Comparison of ENCODE assay signal across 8 cellular contexts in the genomic region with DNA sequence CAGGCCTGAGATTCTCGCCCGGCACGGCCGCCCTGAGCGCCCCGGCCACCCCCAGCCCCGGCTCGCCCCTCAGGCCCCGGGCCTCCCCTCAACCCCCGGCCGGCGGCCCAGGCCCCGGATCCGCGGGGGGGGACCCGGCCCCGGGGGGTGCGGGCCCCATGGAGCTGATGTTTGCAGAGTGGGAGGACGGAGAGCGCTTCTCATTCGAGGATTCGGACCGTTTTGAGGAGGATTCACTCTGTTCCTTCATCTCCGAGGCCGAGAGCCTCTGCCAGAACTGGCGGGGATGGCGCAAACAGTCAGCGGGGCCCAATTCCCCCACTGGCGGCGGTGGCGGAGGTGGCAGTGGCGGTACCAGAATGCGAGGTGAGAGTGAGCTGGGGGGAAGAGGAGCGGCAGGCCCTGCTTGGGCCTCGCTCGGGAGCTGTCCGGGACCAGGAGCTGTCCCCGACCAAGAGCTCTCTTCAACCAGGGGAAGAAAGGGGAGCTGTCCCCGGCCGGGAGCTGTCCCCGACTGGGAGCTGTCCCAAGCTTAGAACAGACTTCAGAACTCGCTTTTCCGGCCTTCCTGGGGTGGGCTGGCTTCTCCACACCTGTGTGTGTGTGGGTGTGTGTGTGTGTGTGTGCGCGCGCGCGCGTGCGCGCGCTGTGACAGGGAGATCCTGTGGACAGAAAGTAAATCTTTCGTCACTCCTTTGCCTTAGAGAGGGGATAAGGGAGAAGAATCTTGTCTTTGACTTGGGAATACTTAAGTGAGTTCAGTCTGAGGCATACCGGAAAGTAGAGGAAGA. TPM values are rescaled to one million over a fixed set of nuclear protein-coding genes. Genes with fewer than 3 reads are reported as not detected.
DNase-seq lines count a peak whose midpoint lies in the region; ATAC-seq, FAIRE-seq and TF ChIP-seq lines count a peak whose summit lies in the region.

No MANE protein-coding gene starts in this region.

- POLR2A ChIA-PET in MCF 10A (lab: Yijun Ruan, JAX) = interaction anchor here (0.6 to 9.9 kb wide), 22 partner anchors 9 to 393 kb away, joined by 3 to 202 read pairs (median 4); partner anchors contain the start of genes CAMK2G and SEC24C

- no peaks in the 10 kb centered on the region for H3K27me3 ChIP-seq in SU-DHL-6 (ENCODE audit: low read length)

- H3K4me1 Mint-ChIP-seq in activated CD8-positive, alpha-beta memory T cell treated with anti-CD3 and anti-CD28 coated beads, Interleukin-2, amount 10 ng/mL, durations not matched to agents 7 days and 5 days = peaks cover 39% of the 10 kb centered on the region
- peaks cover 21% of the 10 kb centered on the region for H3K4me1 Mint-ChIP-seq in MCF 10A (ENCODE audit: insufficient read depth, unreplicated experiment)

- peak overlapping the region; percentile 94 for H3K4me3 Mint-ChIP-seq in activated CD8-positive, alpha-beta memory T cell treated with anti-CD3 and anti-CD28 coated beads, Interleukin-2, amount 10 ng/mL, durations not matched to agents 7 days and 5 days
- H3K4me3 Mint-ChIP-seq in MCF 10A (ENCODE audit: unreplicated experiment) = peak overlapping the region; percentile 78

- H3F3A ChIP-seq in SU-DHL-6 (ENCODE audit: insufficient read depth) = peaks cover 12% of the 10 kb centered on the region

- peak; percentile 8 for ATAC-seq in activated CD8-positive, alpha-beta memory T cell treated with anti-CD3 and anti-CD28 coated beads, Interleukin-2, amount 10 ng/mL, durations not matched to agents 7 days and 5 days
- ATAC-seq in HG03108 (IDR thresholded peaks at IDR 0.05; ENCODE audit: unreplicated experiment) = peak; percentile 4

- TF ChIP-seq CTCF in SU-DHL-6 (IDR thresholded peaks at IDR 0.05; ENCODE audit: insufficient read depth, low read length, poor library complexity, severe bottlenecking) (no peak), MCF 10A (IDR thresholded peaks at IDR 0.05; ENCODE audit: unreplicated experiment) (no peak), kidney (IDR thresholded peaks at IDR 0.05; ENCODE audit: borderline replicate concordance, extremely low read depth, insufficient read depth) (no peak)

- H3K9me3 ChIP-seq in SU-DHL-6 (ENCODE audit: insufficient read depth, low read length) (no peaks in the 10 kb centered on the region), kidney (ENCODE audit: control insufficient read depth in 1 of 2, low read length in 2 of 2) (no peaks in the 10 kb centered on the region)

- FAIRE-seq in kidney (lab: Jason Lieb, UNC) = no peak

- intact Hi-C loops in MCF 10A (cut with micrococcal nuclease) = loop anchor here (1.0 kb wide), 1 partner anchor 93 kb away; no protein-coding TSS in a partner anchor
- intact Hi-C loops in kidney (cut with DNase I) = no loop called here

- H3K79me2 ChIP-seq in SU-DHL-6 (ENCODE audit: insufficient read depth, low read length) = peaks cover 52% of the 10 kb centered on the region

- H3K27me3 Mint-ChIP-seq in activated CD8-positive, alpha-beta memory T cell treated with anti-CD3 and anti-CD28 coated beads, Interleukin-2, amount 10 ng/mL, durations not matched to agents 7 days and 5 days = no peaks in the 10 kb centered on the region
- no peaks in the 10 kb centered on the region for H3K27me3 Mint-ChIP-seq in MCF 10A (ENCODE audit: insufficient read depth, unreplicated experiment)

- H3K36me3 ChIP-seq in SU-DHL-6 (ENCODE audit: low read length) (no peaks in the 10 kb centered on the region), kidney (ENCODE audit: control insufficient read depth in 1 of 2, insufficient read depth in 2 of 2, low read length in 2 of 2) (peaks cover 17 to 18% of the 10 kb centered on the region in 2 donors)

- H3K4me2 ChIP-seq in SU-DHL-6 (ENCODE audit: low read depth, low read length, poor library complexity, severe bottlenecking) = peak overlapping the region; percentile 60

- CTCF ChIA-PET in activated CD8-positive, alpha-beta memory T cell treated with anti-CD3 and anti-CD28 coated beads, Interleukin-2, amount 10 ng/mL, durations not matched to agents 7 days and 5 days (lab: Charles Lee) = interaction anchor here (0.8 to 1.8 kb wide), 3 partner anchors 11 to 45 kb away, joined by 4 to 5 read pairs (median 4); no protein-coding TSS in a partner anchor
- CTCF ChIA-PET in MCF 10A (lab: Yijun Ruan, JAX) = interaction anchor here (0.8 to 1.4 kb wide), 4 partner anchors 19 to 34 kb away, joined by 3 to 6 read pairs (median 4); no protein-coding TSS in a partner anchor

- H3K4me3 ChIP-seq in SU-DHL-6 (ENCODE audit: insufficient read depth, low read length, poor library complexity, severe bottlenecking) (peak overlapping the region; percentile 90), kidney (ENCODE audit: low read length in 2 of 2) (peak overlapping the region; percentile 74 to 80)

- H3K4me1 ChIP-seq in kidney (ENCODE audit: control insufficient read depth in 1 of 2, insufficient read depth in 1 of 2, low read depth in 1 of 2, low read length in 2 of 2) = peaks cover 6 to 19% of the 10 kb centered on the region in 2 donors

- BruUV-seq in MCF 10A (replicated peaks; lab: Mats Ljungman, UMichigan) = no TSS peak

- peak overlapping the region; percentile 79 for H2AFZ ChIP-seq in SU-DHL-6 (ENCODE audit: low read depth, low read length, severe bottlenecking)

- H3K9ac ChIP-seq in SU-DHL-6 (ENCODE audit: low read length) (peak overlapping the region; percentile 87), kidney (ENCODE audit: low read length in 2 of 2) (peak overlapping the region; percentile 88 to 91)

- peak overlapping the region; percentile 98 for H3K27ac Mint-ChIP-seq in activated CD8-positive, alpha-beta memory T cell treated with anti-CD3 and anti-CD28 coated beads, Interleukin-2, amount 10 ng/mL, durations not matched to agents 7 days and 5 days
- H3K27ac Mint-ChIP-seq in MCF 10A (ENCODE audit: low read depth, unreplicated experiment) = peak overlapping the region; percentile 84

- no peaks in the 10 kb centered on the region for H3K9me3 Mint-ChIP-seq in activated CD8-positive, alpha-beta memory T cell treated with anti-CD3 and anti-CD28 coated beads, Interleukin-2, amount 10 ng/mL, durations not matched to agents 7 days and 5 days (ENCODE audit: low read depth)
- no peaks in the 10 kb centered on the region for H3K9me3 Mint-ChIP-seq in MCF 10A (ENCODE audit: unreplicated experiment)

- no peaks in the 10 kb centered on the region for H4K20me1 ChIP-seq in SU-DHL-6 (ENCODE audit: low read depth, low read length)

- no peaks in the 10 kb centered on the region for H3K9me2 ChIP-seq in SU-DHL-6 (replicated peaks; ENCODE audit: insufficient read depth, low read length)

- DNase-seq in activated CD8-positive, alpha-beta memory T cell treated with anti-CD3 and anti-CD28 coated beads, Interleukin-2, amount 10 ng/mL, durations not matched to agents 7 days and 5 days = peak; percentile 66
- DNase-seq in activated CD8-positive, alpha-beta memory T cell treated with anti-CD3 and anti-CD28 coated beads for 24 hours = no peak
- DNase-seq in MCF 10A (ENCODE audit: unreplicated experiment) (peak; percentile 20), kidney (peak; percentile 83), cerebellar nuclear complex (lab: John Stamatoyannopoulos, UW) (no peak)
- peak; percentile 21 to 25 for DNase-seq in stimulated activated CD8-positive, alpha-beta memory T cell treated with anti-CD3 and anti-CD28 coated beads, Interleukin-2, amount 100 ng/mL, for 48 hours (ENCODE audit: low read depth in 2 of 2)

- H3K36me3 Mint-ChIP-seq in activated CD8-positive, alpha-beta memory T cell treated with anti-CD3 and anti-CD28 coated beads, Interleukin-2, amount 10 ng/mL, durations not matched to agents 7 days and 5 days = peaks cover 13% of the 10 kb centered on the region
- H3K36me3 Mint-ChIP-seq in MCF 10A (ENCODE audit: insufficient read depth, unreplicated experiment) = peaks cover 33% of the 10 kb centered on the region

- H3K27ac ChIP-seq in SU-DHL-6 (ENCODE audit: low read depth, low read length) (peak overlapping the region; percentile 72), kidney (ENCODE audit: low read depth in 2 of 2, low read length in 2 of 2) (peak overlapping the region; percentile 90 to 93)

RNA-seq across cellular contexts. Expression of gene ZSWIM8, which starts 0.5 kb away (rescaled TPM):
- 10 to 100 TPM; 73.6 to 83.7 TPM for total RNA-seq in activated CD8-positive, alpha-beta memory T cell treated with anti-CD3 and anti-CD28 coated beads, Interleukin-2, amount 10 ng/mL, durations not matched to agents 7 days and 5 days
- total RNA-seq in MCF 10A (2022) = 84.2 and 112 TPM in 2 replicates
- total RNA-seq in kidney = 91.8 TPM
- 96.7 TPM for polyA plus RNA-seq in kidney (ENCODE audit: insufficient read depth, low read depth, low replicate concordance)

RNA-seq across cellular contexts. Expression of gene CHCHD1, which starts 4.1 kb away (rescaled TPM):
- 10 to 100 TPM; 29.0 to 36.2 TPM for total RNA-seq in activated CD8-positive, alpha-beta memory T cell treated with anti-CD3 and anti-CD28 coated beads, Interleukin-2, amount 10 ng/mL, durations not matched to agents 7 days and 5 days
- total RNA-seq in MCF 10A (2022) (13.1 and 19.5 TPM in 2 replicates), kidney (23.4 TPM)
- 105 TPM for polyA plus RNA-seq in kidney (ENCODE audit: insufficient read depth, low read depth, low replicate concordance)

RNA-seq across cellular contexts. Expression of gene NDST2, which starts 25.5 kb away (rescaled TPM):
- 10 to 100 TPM; 49.4 to 64.5 TPM for total RNA-seq in activated CD8-positive, alpha-beta memory T cell treated with anti-CD3 and anti-CD28 coated beads, Interleukin-2, amount 10 ng/mL, durations not matched to agents 7 days and 5 days
- 22.9 and 25.2 TPM in 2 replicates for total RNA-seq in MCF 10A (2022)
- total RNA-seq in kidney = 42.6 TPM
- 11.7 TPM for polyA plus RNA-seq in kidney (ENCODE audit: insufficient read depth, low read depth, low replicate concordance)

RNA-seq across cellular contexts. Expression of gene SEC24C, which starts 41.7 kb away (rescaled TPM):
- 10 to 100 TPM; 84.5 to 98.0 TPM for total RNA-seq in activated CD8-positive, alpha-beta memory T cell treated with anti-CD3 and anti-CD28 coated beads, Interleukin-2, amount 10 ng/mL, durations not matched to agents 7 days and 5 days
- total RNA-seq in MCF 10A (2022) (78.0 and 97.9 TPM in 2 replicates), kidney (66.9 TPM)
- polyA plus RNA-seq in kidney (ENCODE audit: insufficient read depth, low read depth, low replicate concordance) = 39.2 TPM

Comparison
In these comparisons a context has a peak if more than half of its experiments do, and no peak if none do; other contexts are left out.
1. DNase-seq: peak in activated CD8-positive, alpha-beta memory T cell treated with anti-CD3 and anti-CD28 coated beads, Interleukin-2, amount 10 ng/mL, durations not matched to agents 7 days and 5 days (single experiment), MCF 10A (single experiment), kidney (single experiment) and stimulated activated CD8-positive, alpha-beta memory T cell treated with anti-CD3 and anti-CD28 coated beads, Interleukin-2, amount 100 ng/mL, for 48 hours (2 of 2); none in activated CD8-positive, alpha-beta memory T cell treated with anti-CD3 and anti-CD28 coated beads for 24 hours (single experiment) and cerebellar nuclear complex (0 of 2).